In genomic region chr2:168538534-168538933, GRCh38 we compare ENCODE assay signal across 1 cellular context.
TF ChIP-seq lines count a peak whose summit lies in the region.

No MANE protein-coding gene starts in this region.

TF ChIP-seq in IMR-90, 13 proteins besides CTCF, POLR2A, EP300 and RAD21:
- TF ChIP-seq RFX5 (IDR thresholded peaks at IDR 0.05; ENCODE audit: low read depth, low read length) = no peak
- no peak for TF ChIP-seq MAFK (IDR thresholded peaks at IDR 0.05; ENCODE audit: low read depth, low read length)
- TF ChIP-seq BHLHE40 (IDR thresholded peaks at IDR 0.05; ENCODE audit: low read depth, low read length) = no peak
- no peak for TF ChIP-seq CHD1 (IDR thresholded peaks at IDR 0.05; ENCODE audit: low read depth, low read length)
- TF ChIP-seq CEBPB (IDR thresholded peaks at IDR 0.05; ENCODE audit: low read depth, low read length) = no peak
- no peak for TF ChIP-seq USF2 (IDR thresholded peaks at IDR 0.05; ENCODE audit: low read depth, low read length)
TF ChIP-seq in IMR-90: peak in this region for 0.
